Comparison of ENCODE assay signal across 14 cellular contexts in genomic region chr10:119501690-119502089, GRCh38. TPM values are rescaled to one million over a fixed set of nuclear protein-coding genes. Genes with fewer than 3 reads are reported as not detected.
A peak's percentile ranks its signal among the peaks of the same experiment; 100 is the strongest.
DNase-seq lines count a peak whose midpoint lies in the region; ATAC-seq and TF ChIP-seq lines count a peak whose summit lies in the region.
"Had no signal": no experiment of that assay in that cellular context is flagged by ENCODE, and none has a peak within 500 bp of the region (broad histone marks: within the 10 kb centered on the region; RNA-seq: fewer than 3 reads in every experiment).

No MANE protein-coding gene starts in this region.

- intact Hi-C loops in lower lobe of right lung (cut with DNase I) = no loop called here

- no peak for TF ChIP-seq CTCF in lower lobe of right lung (IDR thresholded peaks at IDR 0.05)

- no peaks in the 10 kb centered on the region for H3K9me3 ChIP-seq in CD8-positive, alpha-beta memory T cell (ENCODE audit: low read length)
- H3K9me3 ChIP-seq in lower lobe of right lung = no peaks in the 10 kb centered on the region
- H3K9me3 ChIP-seq: heart right ventricle, SJCRH30 had no signal

- ATAC-seq in GM19395 (IDR thresholded peaks at IDR 0.05; ENCODE audit: unreplicated experiment) = peak; percentile 24
- ATAC-seq in lower lobe of right lung = no peak
- ATAC-seq in HG03460 (IDR thresholded peaks at IDR 0.05; ENCODE audit: unreplicated experiment) = no peak

- peaks cover 0 to 49% (median 11%) of the 10 kb centered on the region in 3 donors for H3K36me3 Mint-ChIP-seq in CD8-positive, alpha-beta memory T cell
- H3K36me3 Mint-ChIP-seq in activated CD4-positive, alpha-beta T cell treated with anti-CD3 and anti-CD28 coated beads, Interleukin-2, amount 10 ng/mL, durations not matched to agents 7 days and 5 days (ENCODE audit: low read depth) = peaks cover 80% of the 10 kb centered on the region

- peaks cover 20% of the 10 kb centered on the region for H3K36me3 ChIP-seq in CD8-positive, alpha-beta memory T cell (ENCODE audit: insufficient read depth, low read length)
- H3K36me3 ChIP-seq in lower lobe of right lung = no peaks in the 10 kb centered on the region
- H3K36me3 ChIP-seq: SJCRH30 had no signal

- no peaks in the 10 kb centered on the region for H3K27me3 ChIP-seq in CD8-positive, alpha-beta memory T cell (ENCODE audit: insufficient read depth, low read length, poor library complexity, severe bottlenecking)
- peaks cover 5% of the 10 kb centered on the region for H3K27me3 ChIP-seq in lower lobe of right lung (ENCODE audit: low read depth)

- H3K9me3 Mint-ChIP-seq in CD8-positive, alpha-beta memory T cell = no peaks in the 10 kb centered on the region
- no peaks in the 10 kb centered on the region for H3K9me3 Mint-ChIP-seq in activated CD4-positive, alpha-beta T cell treated with anti-CD3 and anti-CD28 coated beads, Interleukin-2, amount 10 ng/mL, durations not matched to agents 7 days and 5 days

- peaks cover 81% of the 10 kb centered on the region for H3K4me1 ChIP-seq in CD8-positive, alpha-beta memory T cell (ENCODE audit: insufficient read depth, low read length)
- H3K4me1 ChIP-seq in lower lobe of right lung = no peaks in the 10 kb centered on the region

- H3K27me3 Mint-ChIP-seq in CD8-positive, alpha-beta memory T cell = no peaks in the 10 kb centered on the region
- no peaks in the 10 kb centered on the region for H3K27me3 Mint-ChIP-seq in activated CD4-positive, alpha-beta T cell treated with anti-CD3 and anti-CD28 coated beads, Interleukin-2, amount 10 ng/mL, durations not matched to agents 7 days and 5 days

- peak overlapping the region; percentile 46 to 92 (median 77) for H3K4me3 Mint-ChIP-seq in CD8-positive, alpha-beta memory T cell
- H3K4me3 Mint-ChIP-seq in activated CD4-positive, alpha-beta T cell treated with anti-CD3 and anti-CD28 coated beads, Interleukin-2, amount 10 ng/mL, durations not matched to agents 7 days and 5 days = peak overlapping the region; percentile 60

- H3K4me1 Mint-ChIP-seq in CD8-positive, alpha-beta memory T cell = peaks cover 70 to 87% (median 82%) of the 10 kb centered on the region in 3 donors
- peaks cover 92% of the 10 kb centered on the region for H3K4me1 Mint-ChIP-seq in activated CD4-positive, alpha-beta T cell treated with anti-CD3 and anti-CD28 coated beads, Interleukin-2, amount 10 ng/mL, durations not matched to agents 7 days and 5 days

- CTCF ChIA-PET in CD8-positive, alpha-beta memory T cell (lab: Charles Lee) = interaction anchor here (0.7 to 4.7 kb wide), 2 partner anchors 12 to 41 kb away, joined by 3 to 24 read pairs; partner anchors contain the start of gene RGS10
- CTCF ChIA-PET in activated CD4-positive, alpha-beta T cell treated with anti-CD3 and anti-CD28 coated beads, Interleukin-2, amount 10 ng/mL, durations not matched to agents 7 days and 5 days (lab: Charles Lee) = interaction anchor here (1.2 to 2.2 kb wide), 4 partner anchors 11 to 296 kb away, joined by 3 to 12 read pairs (median 4); no protein-coding TSS in a partner anchor

- H3K27ac Mint-ChIP-seq in CD8-positive, alpha-beta memory T cell = peak overlapping the region; percentile 94 to 99 (median 98)
- H3K27ac Mint-ChIP-seq in activated CD4-positive, alpha-beta T cell treated with anti-CD3 and anti-CD28 coated beads, Interleukin-2, amount 10 ng/mL, durations not matched to agents 7 days and 5 days = peak overlapping the region; percentile 96

- peak overlapping the region; percentile 52 for H3K27ac ChIP-seq in CD8-positive, alpha-beta memory T cell (ENCODE audit: low read depth, low read length)
- H3K27ac ChIP-seq in lower lobe of right lung = peak overlapping the region; percentile 41
- H3K27ac ChIP-seq: C4-2B, SJCRH30 had no signal

- POLR2A ChIA-PET in CD8-positive, alpha-beta memory T cell (lab: Charles Lee) = interaction anchor here (0.7 kb wide), 1 partner anchor 40 kb away, joined by 3 read pairs; no protein-coding TSS in a partner anchor
- POLR2A ChIA-PET in activated CD4-positive, alpha-beta T cell treated with anti-CD3 and anti-CD28 coated beads, Interleukin-2, amount 10 ng/mL, durations not matched to agents 7 days and 5 days (lab: Charles Lee) = no interaction called here

- DNase-seq in CD8-positive, alpha-beta memory T cell = peak in 2 of 5 donors; percentile 35 to 48
- no peak for DNase-seq in activated CD4-positive, alpha-beta T cell treated with anti-CD3 and anti-CD28 coated beads, Interleukin-2, amount 10 ng/mL, durations not matched to agents 7 days and 5 days
- DNase-seq in lower lobe of right lung (no peak), NCI-H1105 treated with DMSO at 0.1 percent for 48 hours (lab: John Stamatoyannopoulos, UW) (no peak), NCI-H1092 (lab: John Stamatoyannopoulos, UW) (no peak), superior temporal gyrus (ENCODE audit: extremely low spot score) (no peak)
- DNase-seq: GDM1, heart right ventricle, left cardiac atrium, NCI-H2081, SJCRH30 had no signal

- H3K4me3 ChIP-seq in CD8-positive, alpha-beta memory T cell (ENCODE audit: low read length) = peak overlapping the region; percentile 54
- no peak overlapping the region for H3K4me3 ChIP-seq in lower lobe of right lung
- H3K4me3 ChIP-seq: heart right ventricle, SJCRH30 had no signal

RNA-seq across cellular contexts. Expression of gene RGS10, which starts 40.8 kb away (rescaled TPM):
- total RNA-seq in CD8-positive, alpha-beta memory T cell = 100 to 1,000 TPM; 127 to 130 TPM
- 182 TPM for polyA plus RNA-seq in CD8-positive, alpha-beta memory T cell
- 100 to 1,000 TPM; 151 to 172 TPM for total RNA-seq in activated CD4-positive, alpha-beta T cell treated with anti-CD3 and anti-CD28 coated beads, Interleukin-2, amount 10 ng/mL, durations not matched to agents 7 days and 5 days
- total RNA-seq in lower lobe of right lung = 47.3 TPM
- total RNA-seq: SJCRH30 had no signal
